In the genomic region with DNA sequence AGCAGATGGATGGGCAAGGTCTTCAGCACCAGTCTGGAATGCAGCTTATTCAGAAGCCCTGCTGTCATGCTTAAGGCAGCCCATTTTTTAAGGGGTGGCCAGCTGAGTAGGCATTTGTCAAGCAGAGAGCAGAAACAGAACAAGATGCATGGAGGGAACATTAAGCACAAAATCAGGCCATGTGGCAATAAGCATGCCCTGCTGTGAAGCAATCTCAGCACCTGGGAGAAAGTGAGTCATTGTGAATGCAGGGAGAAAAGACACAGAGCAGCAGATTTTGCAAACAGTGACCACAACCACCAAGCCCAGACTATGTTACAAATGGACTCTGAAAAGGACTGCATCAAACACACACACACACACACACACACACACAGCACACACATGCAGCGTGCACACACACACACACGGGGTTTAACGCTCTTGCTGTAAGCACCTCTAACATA, we compare ENCODE assay signal across 1 cellular context.
TF ChIP-seq lines count a peak whose summit lies in the region.

No MANE protein-coding gene starts in this region.

TF ChIP-seq in WTC11, 78 proteins besides CTCF, POLR2A, EP300 and RAD21 (continued from another document):
- TF ChIP-seq FOXP1 (CRISPR knock-in tag; IDR thresholded peaks at IDR 0.05; ENCODE audit: borderline replicate concordance) (no peak), PRRX2 (CRISPR knock-in tag; IDR thresholded peaks at IDR 0.05) (no peak)
- TF ChIP-seq, protein P1, sequence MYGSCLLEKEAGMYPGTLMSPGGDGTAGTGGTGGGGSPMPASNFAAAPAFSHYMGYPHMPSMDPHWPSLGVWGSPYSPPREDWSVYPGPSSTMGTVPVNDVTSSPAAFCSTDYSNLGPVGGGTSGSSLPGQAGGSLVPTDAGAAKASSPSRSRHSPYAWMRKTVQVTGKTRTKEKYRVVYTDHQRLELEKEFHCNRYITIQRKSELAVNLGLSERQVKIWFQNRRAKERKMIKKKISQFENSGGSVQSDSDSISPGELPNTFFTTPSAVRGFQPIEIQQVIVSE (CRISPR knock-in tag; IDR thresholded peaks at IDR 0.05; ENCODE audit: borderline replicate concordance): no peak
